ENCODE assay signal across 1 cellular context in genomic region chr19:52901842-52902241, GRCh38.
TF ChIP-seq lines count a peak whose summit lies in the region.

No MANE protein-coding gene starts in this region.

TF ChIP-seq in GM23338, 12 proteins besides CTCF, POLR2A, EP300 and RAD21 (continued from another document):
- TF ChIP-seq CREB1 (CRISPR knock-in tag; IDR thresholded peaks at IDR 0.05; ENCODE audit: low read depth) (no peak), STAT1 (IDR thresholded peaks at IDR 0.05; ENCODE audit: unreplicated experiment) (no peak), EZH2phosphoT487 (IDR thresholded peaks at IDR 0.05; ENCODE audit: unreplicated experiment) (no peak), NANOG (IDR thresholded peaks at IDR 0.05; ENCODE audit: borderline replicate concordance) (no peak), ZNF331 (CRISPR knock-in tag; IDR thresholded peaks at IDR 0.05; ENCODE audit: low read depth) (no peak)
- TF ChIP-seq, protein P1, sequence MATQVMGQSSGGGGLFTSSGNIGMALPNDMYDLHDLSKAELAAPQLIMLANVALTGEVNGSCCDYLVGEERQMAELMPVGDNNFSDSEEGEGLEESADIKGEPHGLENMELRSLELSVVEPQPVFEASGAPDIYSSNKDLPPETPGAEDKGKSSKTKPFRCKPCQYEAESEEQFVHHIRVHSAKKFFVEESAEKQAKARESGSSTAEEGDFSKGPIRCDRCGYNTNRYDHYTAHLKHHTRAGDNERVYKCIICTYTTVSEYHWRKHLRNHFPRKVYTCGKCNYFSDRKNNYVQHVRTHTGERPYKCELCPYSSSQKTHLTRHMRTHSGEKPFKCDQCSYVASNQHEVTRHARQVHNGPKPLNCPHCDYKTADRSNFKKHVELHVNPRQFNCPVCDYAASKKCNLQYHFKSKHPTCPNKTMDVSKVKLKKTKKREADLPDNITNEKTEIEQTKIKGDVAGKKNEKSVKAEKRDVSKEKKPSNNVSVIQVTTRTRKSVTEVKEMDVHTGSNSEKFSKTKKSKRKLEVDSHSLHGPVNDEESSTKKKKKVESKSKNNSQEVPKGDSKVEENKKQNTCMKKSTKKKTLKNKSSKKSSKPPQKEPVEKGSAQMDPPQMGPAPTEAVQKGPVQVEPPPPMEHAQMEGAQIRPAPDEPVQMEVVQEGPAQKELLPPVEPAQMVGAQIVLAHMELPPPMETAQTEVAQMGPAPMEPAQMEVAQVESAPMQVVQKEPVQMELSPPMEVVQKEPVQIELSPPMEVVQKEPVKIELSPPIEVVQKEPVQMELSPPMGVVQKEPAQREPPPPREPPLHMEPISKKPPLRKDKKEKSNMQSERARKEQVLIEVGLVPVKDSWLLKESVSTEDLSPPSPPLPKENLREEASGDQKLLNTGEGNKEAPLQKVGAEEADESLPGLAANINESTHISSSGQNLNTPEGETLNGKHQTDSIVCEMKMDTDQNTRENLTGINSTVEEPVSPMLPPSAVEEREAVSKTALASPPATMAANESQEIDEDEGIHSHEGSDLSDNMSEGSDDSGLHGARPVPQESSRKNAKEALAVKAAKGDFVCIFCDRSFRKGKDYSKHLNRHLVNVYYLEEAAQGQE (IDR thresholded peaks at IDR 0.05; ENCODE audit: unreplicated experiment): no peak
